In the genomic region with DNA sequence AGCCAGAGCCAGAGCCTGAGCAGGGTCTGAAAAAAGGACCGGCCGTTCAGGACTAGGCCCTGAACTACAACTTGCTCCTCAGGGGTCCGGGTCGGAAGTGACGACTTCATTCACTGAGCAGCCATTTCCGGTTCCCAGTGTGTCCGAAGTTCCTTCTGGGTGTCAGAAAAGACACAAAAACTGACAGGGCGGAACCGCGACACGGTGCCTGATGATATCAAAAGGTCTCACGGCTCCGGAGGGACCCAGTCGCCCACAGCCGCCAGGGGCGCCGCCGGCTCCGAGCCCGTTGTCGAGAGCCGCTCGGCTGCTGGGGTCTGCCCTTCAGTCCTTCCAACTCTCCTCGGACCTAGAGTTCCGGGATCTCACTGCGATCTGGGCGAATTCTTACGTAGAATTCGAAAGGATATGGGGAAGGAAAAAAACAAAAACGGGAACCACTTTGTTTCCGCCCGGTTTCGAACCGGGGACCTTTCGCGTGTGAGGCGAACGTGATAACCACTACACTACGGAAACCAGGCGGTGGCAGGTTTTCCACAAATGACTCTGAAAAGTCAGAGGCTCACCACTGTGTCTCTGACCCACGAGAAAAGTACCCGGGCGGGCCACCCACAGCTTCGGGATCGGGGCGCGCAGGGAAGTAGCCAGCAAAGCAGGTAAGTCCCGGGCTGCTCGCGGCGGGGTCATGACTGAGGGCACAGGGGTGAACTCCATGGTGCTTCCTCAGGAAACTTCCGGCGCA, we compare ENCODE assay signal across 1 cellular context.
TF ChIP-seq lines count a peak whose summit lies in the region.

No MANE protein-coding gene starts in this region.

TF ChIP-seq in HepG2, 621 proteins besides CTCF, POLR2A, EP300 and RAD21 (continued from another document and continues in another):
- TF ChIP-seq, protein P1, sequence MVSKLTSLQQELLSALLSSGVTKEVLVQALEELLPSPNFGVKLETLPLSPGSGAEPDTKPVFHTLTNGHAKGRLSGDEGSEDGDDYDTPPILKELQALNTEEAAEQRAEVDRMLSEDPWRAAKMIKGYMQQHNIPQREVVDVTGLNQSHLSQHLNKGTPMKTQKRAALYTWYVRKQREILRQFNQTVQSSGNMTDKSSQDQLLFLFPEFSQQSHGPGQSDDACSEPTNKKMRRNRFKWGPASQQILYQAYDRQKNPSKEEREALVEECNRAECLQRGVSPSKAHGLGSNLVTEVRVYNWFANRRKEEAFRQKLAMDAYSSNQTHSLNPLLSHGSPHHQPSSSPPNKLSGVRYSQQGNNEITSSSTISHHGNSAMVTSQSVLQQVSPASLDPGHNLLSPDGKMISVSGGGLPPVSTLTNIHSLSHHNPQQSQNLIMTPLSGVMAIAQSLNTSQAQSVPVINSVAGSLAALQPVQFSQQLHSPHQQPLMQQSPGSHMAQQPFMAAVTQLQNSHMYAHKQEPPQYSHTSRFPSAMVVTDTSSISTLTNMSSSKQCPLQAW (CRISPR knock-in tag; IDR thresholded peaks at IDR 0.05): peak; percentile 87
- TF ChIP-seq ZNF558 (CRISPR knock-in tag; IDR thresholded peaks at IDR 0.05; ENCODE audit: borderline replicate concordance) (0 out of 2 replicates have a peak, but pooled peaks have one; percentile 73), ZNF615 (CRISPR knock-in tag; IDR thresholded peaks at IDR 0.05; ENCODE audit: borderline replicate concordance) (no peak), ZNF101 (CRISPR knock-in tag; IDR thresholded peaks at IDR 0.05; ENCODE audit: borderline replicate concordance, low read depth) (no peak), ZNF20 (CRISPR knock-in tag; IDR thresholded peaks at IDR 0.05) (0 out of 2 replicates have a peak, but pooled peaks have one; percentile 66), ZNF660 (CRISPR knock-in tag; IDR thresholded peaks at IDR 0.05; ENCODE audit: borderline replicate concordance, low read depth) (no peak), CENPT (CRISPR knock-in tag; IDR thresholded peaks at IDR 0.05; ENCODE audit: low read depth) (no peak), HNRNPK (IDR thresholded peaks at IDR 0.05; ENCODE audit: low read depth, low read length, poor library complexity, severe bottlenecking) (no peak), KDM6A (CRISPR knock-in tag; IDR thresholded peaks at IDR 0.05; ENCODE audit: low read depth) (no peak), BRD4 (CRISPR knock-in tag; IDR thresholded peaks at IDR 0.05) (no peak; the same call in 1 of the 2 replicates), FOSL2 (CRISPR knock-in tag; IDR thresholded peaks at IDR 0.05) (peak; percentile 44), TCF7L2 (IDR thresholded peaks at IDR 0.05; ENCODE audit: low read depth, low read length) (no peak), ATAD3A (CRISPR knock-in tag; IDR thresholded peaks at IDR 0.05) (no peak), ZNF121 (CRISPR knock-in tag; IDR thresholded peaks at IDR 0.05) (no peak), MBNL3 (CRISPR knock-in tag; conservative IDR thresholded peaks at IDR 0.05) (no peak), ZKSCAN1 (IDR thresholded peaks at IDR 0.05; ENCODE audit: low read length) (0 out of 2 replicates have a peak, but pooled peaks have one; percentile 17), SP1 (IDR thresholded peaks at IDR 0.05) (no peak), SP1 (CRISPR knock-in tag; IDR thresholded peaks at IDR 0.05) (0 out of 2 replicates have a peak, but pooled peaks have one; percentile 26), U2AF1 (optimal IDR thresholded peaks at IDR 0.05; ENCODE audit: low read depth, low read length) (peak; percentile 44), ZEB1 (IDR thresholded peaks at IDR 0.05; ENCODE audit: insufficient replicate concordance, low read depth) (peak; percentile 26), YY1 (IDR thresholded peaks at IDR 0.05; ENCODE audit: insufficient read depth, insufficient replicate concordance, low read depth, low read length) (no peak), PTBP1 (IDR thresholded peaks at IDR 0.05; ENCODE audit: low read depth, low read length, poor library complexity, severe bottlenecking) (no peak), GABPA (IDR thresholded peaks at IDR 0.05; ENCODE audit: low read depth, low read length) (peak; percentile 77), GABPA (CRISPR knock-in tag; IDR thresholded peaks at IDR 0.05; ENCODE audit: low read depth) (peak; percentile 96), ZNF563 (CRISPR knock-in tag; IDR thresholded peaks at IDR 0.05) (peak; percentile 79), GTF3A (CRISPR knock-in tag; conservative IDR thresholded peaks at IDR 0.05) (peak; percentile 39; the same call in 1 of the 2 replicates), FOXA3 (CRISPR knock-in tag; IDR thresholded peaks at IDR 0.05) (no peak; the same call in 1 of the 2 replicates), HCFC1 (IDR thresholded peaks at IDR 0.05; ENCODE audit: low read depth, low read length) (0 out of 2 replicates have a peak, but pooled peaks have one; percentile 15), TRIM24 (CRISPR knock-in tag; IDR thresholded peaks at IDR 0.05) (no peak), ZNF850 (CRISPR knock-in tag; conservative IDR thresholded peaks at IDR 0.05) (no peak), ZNF329 (CRISPR knock-in tag; IDR thresholded peaks at IDR 0.05; ENCODE audit: low read depth) (no peak; the same call in 1 of the 2 replicates), SMAD1 (CRISPR knock-in tag; IDR thresholded peaks at IDR 0.05; ENCODE audit: borderline replicate concordance, low read depth) (peak; percentile 19; the same call in 1 of the 2 replicates), ZNF34 (CRISPR knock-in tag; IDR thresholded peaks at IDR 0.05; ENCODE audit: borderline replicate concordance) (peak; percentile 55; the same call in 1 of the 2 replicates), ZNF557 (CRISPR knock-in tag; IDR thresholded peaks at IDR 0.05) (no peak)
- TF ChIP-seq, protein P2, sequence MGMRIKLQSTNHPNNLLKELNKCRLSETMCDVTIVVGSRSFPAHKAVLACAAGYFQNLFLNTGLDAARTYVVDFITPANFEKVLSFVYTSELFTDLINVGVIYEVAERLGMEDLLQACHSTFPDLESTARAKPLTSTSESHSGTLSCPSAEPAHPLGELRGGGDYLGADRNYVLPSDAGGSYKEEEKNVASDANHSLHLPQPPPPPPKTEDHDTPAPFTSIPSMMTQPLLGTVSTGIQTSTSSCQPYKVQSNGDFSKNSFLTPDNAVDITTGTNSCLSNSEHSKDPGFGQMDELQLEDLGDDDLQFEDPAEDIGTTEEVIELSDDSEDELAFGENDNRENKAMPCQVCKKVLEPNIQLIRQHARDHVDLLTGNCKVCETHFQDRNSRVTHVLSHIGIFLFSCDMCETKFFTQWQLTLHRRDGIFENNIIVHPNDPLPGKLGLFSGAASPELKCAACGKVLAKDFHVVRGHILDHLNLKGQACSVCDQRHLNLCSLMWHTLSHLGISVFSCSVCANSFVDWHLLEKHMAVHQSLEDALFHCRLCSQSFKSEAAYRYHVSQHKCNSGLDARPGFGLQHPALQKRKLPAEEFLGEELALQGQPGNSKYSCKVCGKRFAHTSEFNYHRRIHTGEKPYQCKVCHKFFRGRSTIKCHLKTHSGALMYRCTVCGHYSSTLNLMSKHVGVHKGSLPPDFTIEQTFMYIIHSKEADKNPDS (CRISPR knock-in tag; IDR thresholded peaks at IDR 0.05): no peak
- TF ChIP-seq, protein P3, sequence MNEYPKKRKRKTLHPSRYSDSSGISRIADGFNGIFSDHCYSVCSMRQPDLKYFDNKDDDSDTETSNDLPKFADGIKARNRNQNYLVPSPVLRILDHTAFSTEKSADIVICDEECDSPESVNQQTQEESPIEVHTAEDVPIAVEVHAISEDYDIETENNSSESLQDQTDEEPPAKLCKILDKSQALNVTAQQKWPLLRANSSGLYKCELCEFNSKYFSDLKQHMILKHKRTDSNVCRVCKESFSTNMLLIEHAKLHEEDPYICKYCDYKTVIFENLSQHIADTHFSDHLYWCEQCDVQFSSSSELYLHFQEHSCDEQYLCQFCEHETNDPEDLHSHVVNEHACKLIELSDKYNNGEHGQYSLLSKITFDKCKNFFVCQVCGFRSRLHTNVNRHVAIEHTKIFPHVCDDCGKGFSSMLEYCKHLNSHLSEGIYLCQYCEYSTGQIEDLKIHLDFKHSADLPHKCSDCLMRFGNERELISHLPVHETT (CRISPR knock-in tag; conservative IDR thresholded peaks at IDR 0.05): no peak
- TF ChIP-seq, protein P4, sequence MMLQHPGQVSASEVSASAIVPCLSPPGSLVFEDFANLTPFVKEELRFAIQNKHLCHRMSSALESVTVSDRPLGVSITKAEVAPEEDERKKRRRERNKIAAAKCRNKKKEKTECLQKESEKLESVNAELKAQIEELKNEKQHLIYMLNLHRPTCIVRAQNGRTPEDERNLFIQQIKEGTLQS (CRISPR knock-in tag; IDR thresholded peaks at IDR 0.05): peak; percentile 50; the same call in 1 of the 2 replicates
- TF ChIP-seq, protein P5, sequence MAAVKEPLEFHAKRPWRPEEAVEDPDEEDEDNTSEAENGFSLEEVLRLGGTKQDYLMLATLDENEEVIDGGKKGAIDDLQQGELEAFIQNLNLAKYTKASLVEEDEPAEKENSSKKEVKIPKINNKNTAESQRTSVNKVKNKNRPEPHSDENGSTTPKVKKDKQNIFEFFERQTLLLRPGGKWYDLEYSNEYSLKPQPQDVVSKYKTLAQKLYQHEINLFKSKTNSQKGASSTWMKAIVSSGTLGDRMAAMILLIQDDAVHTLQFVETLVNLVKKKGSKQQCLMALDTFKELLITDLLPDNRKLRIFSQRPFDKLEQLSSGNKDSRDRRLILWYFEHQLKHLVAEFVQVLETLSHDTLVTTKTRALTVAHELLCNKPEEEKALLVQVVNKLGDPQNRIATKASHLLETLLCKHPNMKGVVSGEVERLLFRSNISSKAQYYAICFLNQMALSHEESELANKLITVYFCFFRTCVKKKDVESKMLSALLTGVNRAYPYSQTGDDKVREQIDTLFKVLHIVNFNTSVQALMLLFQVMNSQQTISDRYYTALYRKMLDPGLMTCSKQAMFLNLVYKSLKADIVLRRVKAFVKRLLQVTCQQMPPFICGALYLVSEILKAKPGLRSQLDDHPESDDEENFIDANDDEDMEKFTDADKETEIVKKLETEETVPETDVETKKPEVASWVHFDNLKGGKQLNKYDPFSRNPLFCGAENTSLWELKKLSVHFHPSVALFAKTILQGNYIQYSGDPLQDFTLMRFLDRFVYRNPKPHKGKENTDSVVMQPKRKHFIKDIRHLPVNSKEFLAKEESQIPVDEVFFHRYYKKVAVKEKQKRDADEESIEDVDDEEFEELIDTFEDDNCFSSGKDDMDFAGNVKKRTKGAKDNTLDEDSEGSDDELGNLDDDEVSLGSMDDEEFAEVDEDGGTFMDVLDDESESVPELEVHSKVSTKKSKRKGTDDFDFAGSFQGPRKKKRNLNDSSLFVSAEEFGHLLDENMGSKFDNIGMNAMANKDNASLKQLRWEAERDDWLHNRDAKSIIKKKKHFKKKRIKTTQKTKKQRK (IDR thresholded peaks at IDR 0.05; ENCODE audit: low read length): no peak
- TF ChIP-seq, protein P6, sequence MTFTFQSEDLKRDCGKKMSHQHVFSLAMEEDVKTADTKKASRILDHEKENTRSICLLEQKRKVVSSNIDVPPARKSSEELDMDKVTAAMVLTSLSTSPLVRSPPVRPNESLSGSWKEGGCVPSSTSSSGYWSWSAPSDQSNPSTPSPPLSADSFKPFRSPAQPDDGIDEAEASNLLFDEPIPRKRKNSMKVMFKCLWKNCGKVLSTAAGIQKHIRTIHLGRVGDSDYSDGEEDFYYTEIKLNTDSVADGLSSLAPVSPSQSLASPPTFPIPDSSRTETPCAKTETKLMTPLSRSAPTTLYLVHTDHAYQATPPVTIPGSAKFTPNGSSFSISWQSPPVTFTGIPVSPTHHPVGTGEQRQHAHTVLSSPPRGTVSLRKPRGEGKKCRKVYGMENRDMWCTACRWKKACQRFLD (CRISPR knock-in tag; IDR thresholded peaks at IDR 0.05; ENCODE audit: borderline replicate concordance): peak; percentile 61; the same call in 1 of the 2 replicates
- TF ChIP-seq, protein P7, sequence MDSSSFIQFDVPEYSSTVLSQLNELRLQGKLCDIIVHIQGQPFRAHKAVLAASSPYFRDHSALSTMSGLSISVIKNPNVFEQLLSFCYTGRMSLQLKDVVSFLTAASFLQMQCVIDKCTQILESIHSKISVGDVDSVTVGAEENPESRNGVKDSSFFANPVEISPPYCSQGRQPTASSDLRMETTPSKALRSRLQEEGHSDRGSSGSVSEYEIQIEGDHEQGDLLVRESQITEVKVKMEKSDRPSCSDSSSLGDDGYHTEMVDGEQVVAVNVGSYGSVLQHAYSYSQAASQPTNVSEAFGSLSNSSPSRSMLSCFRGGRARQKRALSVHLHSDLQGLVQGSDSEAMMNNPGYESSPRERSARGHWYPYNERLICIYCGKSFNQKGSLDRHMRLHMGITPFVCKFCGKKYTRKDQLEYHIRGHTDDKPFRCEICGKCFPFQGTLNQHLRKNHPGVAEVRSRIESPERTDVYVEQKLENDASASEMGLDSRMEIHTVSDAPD (CRISPR knock-in tag; IDR thresholded peaks at IDR 0.05): peak; percentile 67; the same call in 1 of the 2 replicates
- TF ChIP-seq, protein P8, sequence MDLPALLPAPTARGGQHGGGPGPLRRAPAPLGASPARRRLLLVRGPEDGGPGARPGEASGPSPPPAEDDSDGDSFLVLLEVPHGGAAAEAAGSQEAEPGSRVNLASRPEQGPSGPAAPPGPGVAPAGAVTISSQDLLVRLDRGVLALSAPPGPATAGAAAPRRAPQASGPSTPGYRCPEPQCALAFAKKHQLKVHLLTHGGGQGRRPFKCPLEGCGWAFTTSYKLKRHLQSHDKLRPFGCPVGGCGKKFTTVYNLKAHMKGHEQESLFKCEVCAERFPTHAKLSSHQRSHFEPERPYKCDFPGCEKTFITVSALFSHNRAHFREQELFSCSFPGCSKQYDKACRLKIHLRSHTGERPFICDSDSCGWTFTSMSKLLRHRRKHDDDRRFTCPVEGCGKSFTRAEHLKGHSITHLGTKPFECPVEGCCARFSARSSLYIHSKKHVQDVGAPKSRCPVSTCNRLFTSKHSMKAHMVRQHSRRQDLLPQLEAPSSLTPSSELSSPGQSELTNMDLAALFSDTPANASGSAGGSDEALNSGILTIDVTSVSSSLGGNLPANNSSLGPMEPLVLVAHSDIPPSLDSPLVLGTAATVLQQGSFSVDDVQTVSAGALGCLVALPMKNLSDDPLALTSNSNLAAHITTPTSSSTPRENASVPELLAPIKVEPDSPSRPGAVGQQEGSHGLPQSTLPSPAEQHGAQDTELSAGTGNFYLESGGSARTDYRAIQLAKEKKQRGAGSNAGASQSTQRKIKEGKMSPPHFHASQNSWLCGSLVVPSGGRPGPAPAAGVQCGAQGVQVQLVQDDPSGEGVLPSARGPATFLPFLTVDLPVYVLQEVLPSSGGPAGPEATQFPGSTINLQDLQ (CRISPR knock-in tag; IDR thresholded peaks at IDR 0.05): no peak; the same call in 1 of the 2 replicates
- TF ChIP-seq, protein P9, sequence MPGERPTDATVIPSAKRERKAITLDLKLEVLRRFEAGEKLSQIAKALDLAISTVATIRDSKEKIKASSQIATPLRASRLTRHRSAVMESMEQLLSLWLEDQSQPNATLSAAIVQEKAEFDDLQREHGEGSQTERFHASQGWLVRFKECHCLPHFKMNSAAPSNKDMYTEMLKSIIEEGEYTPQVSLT (CRISPR knock-in tag; IDR thresholded peaks at IDR 0.05; ENCODE audit: borderline replicate concordance, low read depth): peak; percentile 52; the same call in 1 of the 2 replicates
- TF ChIP-seq, protein P10, sequence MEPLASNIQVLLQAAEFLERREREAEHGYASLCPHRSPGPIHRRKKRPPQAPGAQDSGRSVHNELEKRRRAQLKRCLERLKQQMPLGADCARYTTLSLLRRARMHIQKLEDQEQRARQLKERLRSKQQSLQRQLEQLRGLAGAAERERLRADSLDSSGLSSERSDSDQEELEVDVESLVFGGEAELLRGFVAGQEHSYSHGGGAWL (CRISPR knock-in tag; IDR thresholded peaks at IDR 0.05): peak; percentile 20; the same call in 1 of the 2 replicates
